19 cellular contexts compared by ENCODE assay signal in genomic region chr2:69588945-69589344, GRCh38. TPM values are rescaled to one million over a fixed set of nuclear protein-coding genes. Genes with fewer than 3 reads are reported as not detected.
A peak's percentile ranks its signal among the peaks of the same experiment; 100 is the strongest.
DNase-seq lines count a peak whose midpoint lies in the region; ATAC-seq and TF ChIP-seq lines count a peak whose summit lies in the region.
"Had no signal": no experiment of that assay in that cellular context is flagged by ENCODE, and none has a peak within 500 bp of the region (broad histone marks: within the 10 kb centered on the region; RNA-seq: fewer than 3 reads in every experiment).

No MANE protein-coding gene starts in this region.

- intact Hi-C loops in activated CD4-positive, alpha-beta T cell treated with anti-CD3 and anti-CD28 coated beads, Interleukin-2, amount 10 ng/mL, durations not matched to agents 24 days and 14 days (cut with micrococcal nuclease) = no loop called here
- intact Hi-C loops in Caco-2 (cut with micrococcal nuclease; ENCODE audit: unreplicated experiment) = no loop called here

- H3K9me3 Mint-ChIP-seq in activated CD4-positive, alpha-beta T cell treated with anti-CD3 and anti-CD28 coated beads, Interleukin-2, amount 10 ng/mL, durations not matched to agents 24 days and 14 days = no peaks in the 10 kb centered on the region
- no peaks in the 10 kb centered on the region for H3K9me3 Mint-ChIP-seq in Caco-2 (ENCODE audit: unreplicated experiment)
- H3K9me3 Mint-ChIP-seq in activated naive CD8-positive, alpha-beta T cell treated with anti-CD3 and anti-CD28 coated beads, Interleukin-2, amount 50 U/mL, for 24 hours = no peaks in the 10 kb centered on the region
- no peaks in the 10 kb centered on the region for H3K9me3 Mint-ChIP-seq in naive thymus-derived CD8-positive, alpha-beta T cell
- H3K9me3 Mint-ChIP-seq: T-helper 1 cell treated with Interleukin-12 subunit alpha and Interleukin-12 subunit beta and Interleukin-4 antibody, amounts not matched to agents 30 μg/mL and 1 μg/mL, for 36 hours had no signal

- H3K4me1 Mint-ChIP-seq in activated CD4-positive, alpha-beta T cell treated with anti-CD3 and anti-CD28 coated beads, Interleukin-2, amount 10 ng/mL, durations not matched to agents 24 days and 14 days = peaks cover 61% of the 10 kb centered on the region
- H3K4me1 Mint-ChIP-seq in Caco-2 (ENCODE audit: low read depth, unreplicated experiment) = peaks cover 41% of the 10 kb centered on the region
- peaks cover 82% of the 10 kb centered on the region for H3K4me1 Mint-ChIP-seq in activated naive CD8-positive, alpha-beta T cell treated with anti-CD3 and anti-CD28 coated beads, Interleukin-2, amount 50 U/mL, for 24 hours
- peaks cover 45 to 87% (median 81%) of the 10 kb centered on the region in 4 donors for H3K4me1 Mint-ChIP-seq in naive thymus-derived CD8-positive, alpha-beta T cell

- H3K4me3 ChIP-seq in Caco-2 (ENCODE audit: low read depth, low read length) = no peak overlapping the region
- H3K4me3 ChIP-seq: ascending aorta, BLaER1, GM12878 had no signal

- H3K9me3 ChIP-seq in Caco-2 = no peaks in the 10 kb centered on the region
- H3K9me3 ChIP-seq: ascending aorta, BLaER1 had no signal

- DNase-seq in activated CD4-positive, alpha-beta T cell treated with anti-CD3 and anti-CD28 coated beads, Interleukin-2, amount 10 ng/mL, durations not matched to agents 24 days and 14 days = no peak
- DNase-seq in activated CD4-positive, alpha-beta T cell treated with anti-CD3 and anti-CD28 coated beads, Interleukin-2, amount 50 U/mL, for 4 hours = no peak
- DNase-seq in Caco-2 (no peak), COLO829 (ENCODE audit: low spot score) (no peak), NCI-H1417 (lab: John Stamatoyannopoulos, UW) (no peak)
- DNase-seq in activated naive CD8-positive, alpha-beta T cell treated with anti-CD3 and anti-CD28 coated beads, Interleukin-2, amount 50 U/mL, for 24 hours = no peak
- DNase-seq in naive thymus-derived CD8-positive, alpha-beta T cell = no peak
- DNase-seq: 8988T; activated CD8-positive, alpha-beta memory T cell treated with anti-CD3 and anti-CD28 coated beads for 24 hours; H7; NCI-H1417 treated with DMSO at 0.1 percent for 48 hours; NCI-H2171; NCI-H69; stimulated activated CD4-positive, alpha-beta T cell treated with anti-CD3 and anti-CD28 coated beads, Interleukin-2, amount 100 ng/mL, for 24 hours had no signal

- H3K4me1 ChIP-seq in Caco-2 = peaks cover 20% of the 10 kb centered on the region

- CTCF ChIA-PET in Caco-2 (lab: Charles Lee) = interaction anchor here (1.1 kb wide), 1 partner anchor 24 kb away, joined by 7 read pairs; no protein-coding TSS in a partner anchor

- POLR2A ChIA-PET in Caco-2 (lab: Charles Lee) = interaction anchor here (0.6 kb wide), 1 partner anchor 535 kb away, joined by 4 read pairs; no protein-coding TSS in a partner anchor
- POLR2A ChIA-PET in naive thymus-derived CD8-positive, alpha-beta T cell (lab: Charles Lee) = interaction anchor here (0.6 to 0.9 kb wide), 2 partner anchors 9 to 48 kb away, joined by 3 to 4 read pairs; no protein-coding TSS in a partner anchor

- H3K27ac Mint-ChIP-seq in activated CD4-positive, alpha-beta T cell treated with anti-CD3 and anti-CD28 coated beads, Interleukin-2, amount 10 ng/mL, durations not matched to agents 24 days and 14 days = peak overlapping the region; percentile 2
- peak overlapping the region; percentile 72 for H3K27ac Mint-ChIP-seq in Caco-2 (ENCODE audit: unreplicated experiment)
- H3K27ac Mint-ChIP-seq in activated naive CD8-positive, alpha-beta T cell treated with anti-CD3 and anti-CD28 coated beads, Interleukin-2, amount 50 U/mL, for 24 hours = peak overlapping the region; percentile 46
- peak overlapping the region; percentile 42 to 87 (median 64) for H3K27ac Mint-ChIP-seq in naive thymus-derived CD8-positive, alpha-beta T cell
- H3K27ac Mint-ChIP-seq: T-helper 1 cell treated with Interleukin-12 subunit alpha and Interleukin-12 subunit beta and Interleukin-4 antibody, amounts not matched to agents 30 μg/mL and 1 μg/mL, for 36 hours had no signal

- BruUV-seq in Caco-2 (replicated peaks; lab: Mats Ljungman, UMichigan) = no TSS peak

- ATAC-seq in activated naive CD8-positive, alpha-beta T cell treated with anti-CD3 and anti-CD28 coated beads, Interleukin-2, amount 50 U/mL, for 24 hours = no peak
- ATAC-seq in naive thymus-derived CD8-positive, alpha-beta T cell = no peak
- ATAC-seq in GM18502 (IDR thresholded peaks at IDR 0.05; ENCODE audit: poor library complexity, unreplicated experiment) = no peak
- ATAC-seq: GM12878 had no signal

- H3K27me3 Mint-ChIP-seq in activated CD4-positive, alpha-beta T cell treated with anti-CD3 and anti-CD28 coated beads, Interleukin-2, amount 10 ng/mL, durations not matched to agents 24 days and 14 days = no peaks in the 10 kb centered on the region
- H3K27me3 Mint-ChIP-seq in Caco-2 (ENCODE audit: insufficient read depth, unreplicated experiment) = no peaks in the 10 kb centered on the region
- no peaks in the 10 kb centered on the region for H3K27me3 Mint-ChIP-seq in activated naive CD8-positive, alpha-beta T cell treated with anti-CD3 and anti-CD28 coated beads, Interleukin-2, amount 50 U/mL, for 24 hours
- no peaks in the 10 kb centered on the region for H3K27me3 Mint-ChIP-seq in naive thymus-derived CD8-positive, alpha-beta T cell

- no peaks in the 10 kb centered on the region for H3K27me3 ChIP-seq in Caco-2 (replicated peaks; ENCODE audit: control insufficient read depth, insufficient read depth, low read length)
- H3K27me3 ChIP-seq: ascending aorta, BLaER1 had no signal

- H3K36me3 Mint-ChIP-seq in activated CD4-positive, alpha-beta T cell treated with anti-CD3 and anti-CD28 coated beads, Interleukin-2, amount 10 ng/mL, durations not matched to agents 24 days and 14 days (ENCODE audit: low read depth) = peaks cover 28% of the 10 kb centered on the region
- no peaks in the 10 kb centered on the region for H3K36me3 Mint-ChIP-seq in Caco-2 (ENCODE audit: insufficient read depth, unreplicated experiment)
- H3K36me3 Mint-ChIP-seq in activated naive CD8-positive, alpha-beta T cell treated with anti-CD3 and anti-CD28 coated beads, Interleukin-2, amount 50 U/mL, for 24 hours (ENCODE audit: low read depth) = peaks cover 7% of the 10 kb centered on the region
- peaks cover 0 to 36% (median 2%) of the 10 kb centered on the region in 3 donors for H3K36me3 Mint-ChIP-seq in naive thymus-derived CD8-positive, alpha-beta T cell

- no peaks in the 10 kb centered on the region for H3K36me3 ChIP-seq in Caco-2 (ENCODE audit: control insufficient read depth, insufficient read depth, low read length)
- H3K36me3 ChIP-seq: ascending aorta had no signal

- H3K4me3 Mint-ChIP-seq in activated CD4-positive, alpha-beta T cell treated with anti-CD3 and anti-CD28 coated beads, Interleukin-2, amount 10 ng/mL, durations not matched to agents 24 days and 14 days = no peak overlapping the region
- H3K4me3 Mint-ChIP-seq in Caco-2 (ENCODE audit: unreplicated experiment) = no peak overlapping the region
- no peak overlapping the region for H3K4me3 Mint-ChIP-seq in activated naive CD8-positive, alpha-beta T cell treated with anti-CD3 and anti-CD28 coated beads, Interleukin-2, amount 50 U/mL, for 24 hours
- peak overlapping the region in 9 of 10 donors; percentile 15 to 67 (median 52) for H3K4me3 Mint-ChIP-seq in naive thymus-derived CD8-positive, alpha-beta T cell
- H3K4me3 Mint-ChIP-seq: T-helper 1 cell treated with Interleukin-12 subunit alpha and Interleukin-12 subunit beta and Interleukin-4 antibody, amounts not matched to agents 30 μg/mL and 1 μg/mL, for 36 hours had no signal

- no peak for TF ChIP-seq CTCF in Caco-2 (IDR thresholded peaks at IDR 0.05; ENCODE audit: insufficient read depth in 1 of 2, low read depth in 1 of 2, low read length in 1 of 2, severe bottlenecking in 1 of 2, unreplicated experiment in 1 of 2)

RNA-seq across cellular contexts. Expression of gene AAK1, which starts 54.6 kb away (rescaled TPM):
- 81.7 and 86.0 TPM in 2 replicates for total RNA-seq in activated CD4-positive, alpha-beta T cell treated with anti-CD3 and anti-CD28 coated beads, Interleukin-2, amount 10 ng/mL, durations not matched to agents 24 days and 14 days
- total RNA-seq in Caco-2 (2022) = 39.7 and 50.8 TPM in 2 replicates
- total RNA-seq in naive thymus-derived CD8-positive, alpha-beta T cell = 100 to 1,000 TPM; 216 to 222 TPM
- polyA plus RNA-seq in naive thymus-derived CD8-positive, alpha-beta T cell = 100 to 1,000 TPM in 1 of 3 donors, 10 to 100 TPM in 2; 59.8 to 106 (median 97.3) TPM

Comparison
In these comparisons a context has a peak if more than half of its experiments do, and no peak if none do; other contexts are left out.
1. H3K27ac Mint-ChIP-seq: peak in every context shown above with its lines; median percentile 72 in Caco-2; 64 in naive thymus-derived CD8-positive, alpha-beta T cell; 46 in activated naive CD8-positive, alpha-beta T cell treated with anti-CD3 and anti-CD28 coated beads, Interleukin-2, amount 50 U/mL, for 24 hours; 2 in activated CD4-positive, alpha-beta T cell treated with anti-CD3 and anti-CD28 coated beads, Interleukin-2, amount 10 ng/mL, durations not matched to agents 24 days and 14 days.
2. H3K4me3 Mint-ChIP-seq: peak in naive thymus-derived CD8-positive, alpha-beta T cell (9 of 10); none in activated CD4-positive, alpha-beta T cell treated with anti-CD3 and anti-CD28 coated beads, Interleukin-2, amount 10 ng/mL, durations not matched to agents 24 days and 14 days (single experiment), Caco-2 (single experiment) and activated naive CD8-positive, alpha-beta T cell treated with anti-CD3 and anti-CD28 coated beads, Interleukin-2, amount 50 U/mL, for 24 hours (single experiment).